Comparison of ENCODE assay signal across 9 cellular contexts in the genomic region with DNA sequence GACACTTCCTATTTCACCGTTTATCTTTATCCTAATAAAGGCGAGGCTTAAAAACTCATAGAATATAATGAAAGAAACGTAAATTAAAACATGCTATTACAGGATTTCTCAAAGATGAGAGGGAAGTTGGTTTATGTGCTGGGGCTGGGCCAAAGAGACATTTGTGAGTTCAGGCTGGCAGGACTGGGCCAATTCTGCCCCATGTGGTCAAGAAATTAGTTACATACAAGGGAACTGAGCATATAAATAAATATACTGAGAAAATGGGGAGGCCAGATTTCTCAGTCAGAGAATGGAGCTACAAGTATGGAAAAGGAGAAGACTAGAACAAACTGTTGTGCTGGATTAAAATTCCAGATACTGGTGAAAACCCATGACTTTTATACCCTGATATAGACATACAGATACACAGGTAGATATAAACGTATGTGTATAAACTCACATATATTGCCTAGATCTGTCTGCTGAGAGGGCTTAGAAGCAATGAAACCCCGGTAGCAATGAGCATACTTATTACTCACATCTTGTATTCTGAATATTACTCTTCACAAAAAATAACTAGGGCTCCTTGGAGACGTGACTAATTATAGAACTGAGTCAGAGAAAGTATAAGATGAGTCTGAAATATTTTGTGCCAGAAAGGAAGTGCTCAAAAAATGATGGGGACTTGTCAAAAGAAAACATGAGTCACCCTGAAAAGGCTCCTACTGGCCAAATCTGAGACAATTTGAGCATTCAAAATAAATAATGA.
DNase-seq lines count a peak whose midpoint lies in the region; ATAC-seq and TF ChIP-seq lines count a peak whose summit lies in the region.
"Had no signal": no experiment of that assay in that cellular context is flagged by ENCODE, and none has a peak within 500 bp of the region (broad histone marks: within the 10 kb centered on the region; RNA-seq: fewer than 3 reads in every experiment).

No MANE protein-coding gene starts in this region.

- peak; percentile 53 for TF ChIP-seq CTCF in neural crest cell (conservative IDR thresholded peaks at IDR 0.05)

- peaks cover 15% of the 10 kb centered on the region for H3K9me3 ChIP-seq in adipocyte (ENCODE audit: control insufficient read depth, low read length)

- H3K9ac ChIP-seq in adipocyte (ENCODE audit: low read length) = peak overlapping the region; percentile 51

- peaks cover 40% of the 10 kb centered on the region for H3K36me3 Mint-ChIP-seq in neural crest cell (ENCODE audit: low read depth)

- peaks cover 17% of the 10 kb centered on the region for H3K4me1 ChIP-seq in adipocyte (ENCODE audit: control insufficient read depth, insufficient read depth, low read length)

- peaks cover 5% of the 10 kb centered on the region for H3K4me1 Mint-ChIP-seq in neural crest cell

- DNase-seq in NCI-H2196 (lab: John Stamatoyannopoulos, UW; ENCODE audit: unreplicated experiment) = peak; percentile 0
- DNase-seq in NCI-H2196 treated with DMSO at 0.1 percent for 48 hours (lab: John Stamatoyannopoulos, UW; ENCODE audit: unreplicated experiment) = no peak
- peak; percentile 31 for DNase-seq in HS-27A (ENCODE audit: low read depth)
- DNase-seq in adipocyte (ENCODE audit: low read depth) = peak; percentile 48
- DNase-seq in neural crest cell (ENCODE audit: low read depth, low spot score) = no peak
- no peak for DNase-seq in ureter (ENCODE audit: low spot score)
- no peak for DNase-seq in NCI-H1436 (lab: John Stamatoyannopoulos, UW)

- H3K4me3 Mint-ChIP-seq in neural crest cell = no peak overlapping the region

- H3K36me3 ChIP-seq in adipocyte (ENCODE audit: control insufficient read depth, insufficient read depth, low read length, severe bottlenecking) = no peaks in the 10 kb centered on the region
- H3K36me3 ChIP-seq: adrenal gland had no signal

- no peaks in the 10 kb centered on the region for H3K27me3 ChIP-seq in adipocyte (replicated peaks; ENCODE audit: control insufficient read depth, insufficient read depth, low read length)
- H3K27me3 ChIP-seq: adrenal gland had no signal

- ATAC-seq in GM21576 (IDR thresholded peaks at IDR 0.05; ENCODE audit: unreplicated experiment) = peak; percentile 81

- peaks cover 23% of the 10 kb centered on the region for H3K9me3 Mint-ChIP-seq in neural crest cell

- no peaks in the 10 kb centered on the region for H3K27me3 Mint-ChIP-seq in neural crest cell (ENCODE audit: low read depth)

- H3K4me3 ChIP-seq in adipocyte (ENCODE audit: low read length) = peak overlapping the region; percentile 21
- H3K4me3 ChIP-seq: adrenal gland had no signal

- no peak overlapping the region for H3K27ac Mint-ChIP-seq in neural crest cell (ENCODE audit: unreplicated experiment)

Comparison
In these comparisons a context has a peak if more than half of its experiments do, and no peak if none do; other contexts are left out.
1. DNase-seq: peak in NCI-H2196 (single experiment), HS-27A (single experiment) and adipocyte (single experiment); none in NCI-H2196 treated with DMSO at 0.1 percent for 48 hours (single experiment), neural crest cell (single experiment), ureter (single experiment) and NCI-H1436 (single experiment).